In genomic region chr3:137066092-137066491, GRCh38 we compare ENCODE assay signal across 25 cellular contexts.
"Had no signal": no experiment of that assay in that cellular context is flagged by ENCODE, and none has a peak within 500 bp of the region (broad histone marks: within the 10 kb centered on the region; RNA-seq: fewer than 3 reads in every experiment).

No MANE protein-coding gene starts in this region.

- H3K27me3 ChIP-seq: breast epithelium, MG63 had no signal

- H2AFZ ChIP-seq: PC-9 had no signal

- H3K27ac ChIP-seq: breast epithelium, PC-9 had no signal

- ATAC-seq: activated T-helper 17 cell treated with anti-CD3 and anti-CD28 coated beads, Interleukin-2, amount 50 U/mL, for 72 hours had no signal

- H3K4me1 Mint-ChIP-seq: activated B cell treated with CpG ODN at 0.5 μM for 24 hours; activated T-helper 17 cell treated with anti-CD3 and anti-CD28 coated beads, Interleukin-2, amount 50 U/mL, for 72 hours had no signal

- H3K9me3 Mint-ChIP-seq: activated CD4-positive, alpha-beta memory T cell treated with anti-CD3 and anti-CD28 coated beads, Interleukin-2, amount 10 ng/mL, durations not matched to agents 7 days and 5 days; activated T-helper 17 cell treated with anti-CD3 and anti-CD28 coated beads, Interleukin-2, amount 50 U/mL, for 72 hours; T-helper 1 cell treated with Interleukin-12 subunit alpha and Interleukin-12 subunit beta and Interleukin-4 antibody, amounts not matched to agents 30 μg/mL and 1 μg/mL, for 36 hours had no signal

- H3K36me3 ChIP-seq: breast epithelium, MG63 had no signal

- H3K4me1 ChIP-seq: breast epithelium had no signal

- H3K27ac Mint-ChIP-seq: activated B cell treated with CpG ODN at 0.5 μM for 24 hours; activated CD4-positive, alpha-beta memory T cell treated with anti-CD3 and anti-CD28 coated beads, Interleukin-2, amount 10 ng/mL, durations not matched to agents 7 days and 5 days; activated T-helper 17 cell treated with anti-CD3 and anti-CD28 coated beads, Interleukin-2, amount 50 U/mL, for 72 hours; T-helper 1 cell treated with Interleukin-12 subunit alpha and Interleukin-12 subunit beta and Interleukin-4 antibody, amounts not matched to agents 30 μg/mL and 1 μg/mL, for 36 hours had no signal

- DNase-seq: activated B cell treated with CpG ODN at 0.5 μM for 24 hours; activated CD4-positive, alpha-beta memory T cell treated with anti-CD3 and anti-CD28 coated beads, Interleukin-2, amount 10 ng/mL, durations not matched to agents 7 days and 5 days; activated CD4-positive, alpha-beta T cell treated with anti-CD3 and anti-CD28 coated beads for 1 hour; activated CD4-positive, alpha-beta T cell treated with anti-CD3 and anti-CD28 coated beads, Interleukin-2, amount 50 U/mL, for 1 hour; activated gamma-delta T cell; activated naive CD4-positive, alpha-beta T cell treated with anti-CD3 and anti-CD28 coated beads, Interleukin-2, amount 50 U/mL, for 16 hours; activated T-cell treated with anti-CD3 and anti-CD28 coated beads for 4 hours; activated T-cell treated with anti-CD3 and anti-CD28 coated beads, Interleukin-2, amount 50 U/mL, for 48 hours; aorta; caudate nucleus; KG1; MG63; MV-4-11; NCI-H1092 treated with DMSO at 0.1 percent for 48 hours; NCI-H1417 treated with DMSO at 0.1 percent for 48 hours; NCI-H1694; NCI-H2029; NCI-H2107; NCI-H510A treated with DMSO at 0.1 percent for 48 hours; NCI-H69; SHP77 treated with DMSO at 0.1 percent for 48 hours had no signal

- H3K9me3 ChIP-seq: breast epithelium, MG63 had no signal

- H3K4me3 Mint-ChIP-seq: activated B cell treated with CpG ODN at 0.5 μM for 24 hours; activated CD4-positive, alpha-beta memory T cell treated with anti-CD3 and anti-CD28 coated beads, Interleukin-2, amount 10 ng/mL, durations not matched to agents 7 days and 5 days; activated T-helper 17 cell treated with anti-CD3 and anti-CD28 coated beads, Interleukin-2, amount 50 U/mL, for 72 hours; T-helper 1 cell treated with Interleukin-12 subunit alpha and Interleukin-12 subunit beta and Interleukin-4 antibody, amounts not matched to agents 30 μg/mL and 1 μg/mL, for 36 hours had no signal

- H3K4me3 ChIP-seq: breast epithelium, MG63, PC-9 had no signal
